8 cellular contexts compared by ENCODE assay signal in the genomic region with DNA sequence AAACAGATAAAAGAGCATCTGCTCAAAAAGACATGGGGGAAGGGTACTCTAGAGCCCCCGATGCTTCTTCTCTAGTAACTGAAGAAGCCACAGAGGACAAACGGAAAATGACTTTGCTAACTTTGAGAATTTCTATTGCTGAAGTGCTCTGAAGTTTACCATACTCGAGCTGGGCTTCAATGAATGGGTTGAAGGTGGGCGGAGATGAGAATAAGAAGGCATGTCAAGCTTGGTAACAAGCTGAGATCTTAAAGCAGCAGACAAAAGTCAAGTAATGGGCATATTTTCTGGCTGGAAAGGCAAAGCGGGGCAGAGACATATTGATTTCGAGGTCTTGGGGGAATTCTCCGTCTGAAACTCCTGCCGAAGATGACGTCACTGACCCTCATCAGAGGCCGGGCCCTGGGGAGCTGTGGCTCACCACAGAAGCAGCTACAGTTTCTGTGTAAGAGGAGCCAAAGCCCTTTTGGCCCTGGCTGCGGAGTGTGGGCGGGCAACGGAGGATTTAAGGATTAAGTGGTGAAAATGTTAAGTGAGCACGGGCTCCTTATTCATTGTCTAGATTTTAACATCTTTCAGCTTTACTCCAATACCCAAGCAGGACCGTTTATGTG.
DNase-seq lines count a peak whose midpoint lies in the region; ATAC-seq and TF ChIP-seq lines count a peak whose summit lies in the region.

No MANE protein-coding gene starts in this region.

- no peaks in the 10 kb centered on the region for H3K27me3 ChIP-seq in fibroblast of lung (ENCODE audit: control insufficient read depth, insufficient read depth, low read length)
- H3K27me3 ChIP-seq in thyroid gland = no peaks in the 10 kb centered on the region

- intact Hi-C loops in thyroid gland (cut with DNase I) = no loop called here
- intact Hi-C loops in activated CD4-positive, alpha-beta T cell treated with anti-CD3 and anti-CD28 coated beads for 36 hours (cut with DNase I, micrococcal nuclease) = no loop called here

- no peaks in the 10 kb centered on the region for H3K79me2 ChIP-seq in fibroblast of lung (ENCODE audit: control insufficient read depth, insufficient read depth, low read length)

- no peak overlapping the region for H3K9ac ChIP-seq in fibroblast of lung (ENCODE audit: insufficient read depth, low read length)

- no peaks in the 10 kb centered on the region for H3K9me3 ChIP-seq in fibroblast of lung (ENCODE audit: control insufficient read depth, insufficient read depth, low read depth, low read length)
- H3K9me3 ChIP-seq in thyroid gland = no peaks in the 10 kb centered on the region

- H3K36me3 ChIP-seq in fibroblast of lung (ENCODE audit: control insufficient read depth, insufficient read depth, low read length) (no peaks in the 10 kb centered on the region), thyroid gland (no peaks in the 10 kb centered on the region)

- H3K4me1 ChIP-seq in fibroblast of lung (ENCODE audit: control insufficient read depth, extremely low read depth, insufficient read depth, low read length) = peaks cover 4% of the 10 kb centered on the region
- H3K4me1 ChIP-seq in thyroid gland = peaks cover 0 to 2% of the 10 kb centered on the region in 2 donors

- H3K4me2 ChIP-seq in fibroblast of lung (ENCODE audit: extremely low read depth, insufficient read depth, low read length) = no peak overlapping the region

- H3K4me3 ChIP-seq in fibroblast of lung (replicated peaks in 1 of 4; ENCODE audit: control extremely low read depth in 1 of 4, insufficient read depth in 1 of 4, low read depth in 3 of 4, low read length in 4 of 4) (no peak overlapping the region), thyroid gland (replicated peaks in 1 of 3) (no peak overlapping the region)

- H3K27ac ChIP-seq in fibroblast of lung (ENCODE audit: insufficient read depth, low read length) = no peak overlapping the region
- H3K27ac ChIP-seq in thyroid gland = no peak overlapping the region

- H3K36me3 Mint-ChIP-seq in WTC11 = no peaks in the 10 kb centered on the region
- no peaks in the 10 kb centered on the region for H3K36me3 Mint-ChIP-seq in activated CD4-positive, alpha-beta T cell treated with anti-CD3 and anti-CD28 coated beads for 36 hours (ENCODE audit: low read depth)

- H3K4me1 Mint-ChIP-seq in WTC11 = peaks cover 13% of the 10 kb centered on the region
- H3K4me1 Mint-ChIP-seq in activated CD4-positive, alpha-beta T cell treated with anti-CD3 and anti-CD28 coated beads for 36 hours = no peaks in the 10 kb centered on the region

- H4K20me1 ChIP-seq in fibroblast of lung (ENCODE audit: control insufficient read depth, extremely low read depth, insufficient read depth, low read length) = no peaks in the 10 kb centered on the region

- no peak for TF ChIP-seq POLR2A in thyroid gland (IDR thresholded peaks at IDR 0.05)

- peaks cover 12% of the 10 kb centered on the region for H3K9me3 Mint-ChIP-seq in WTC11
- H3K9me3 Mint-ChIP-seq in activated CD4-positive, alpha-beta T cell treated with anti-CD3 and anti-CD28 coated beads for 36 hours (ENCODE audit: low read depth) = no peaks in the 10 kb centered on the region

- POLR2A ChIA-PET in WTC11 (lab: Charles Lee) = no interaction called here
- POLR2A ChIA-PET in activated CD4-positive, alpha-beta T cell treated with anti-CD3 and anti-CD28 coated beads for 36 hours (lab: Charles Lee) = no interaction called here

- no peaks in the 10 kb centered on the region for H3K27me3 Mint-ChIP-seq in WTC11 (ENCODE audit: low read depth)
- peaks cover 6% of the 10 kb centered on the region for H3K27me3 Mint-ChIP-seq in activated CD4-positive, alpha-beta T cell treated with anti-CD3 and anti-CD28 coated beads for 36 hours

- DNase-seq in AG09319 (ENCODE audit: extremely low read depth, low read depth) (peak; percentile 89), fibroblast of lung (ENCODE audit: low read depth in 2 of 2) (peak; percentile 66 to 94), thyroid gland (peak; percentile 6 to 25), RKO (ENCODE audit: low spot score) (no peak), WTC11 (ENCODE audit: low spot score) (no peak)
- no peak for DNase-seq in activated CD4-positive, alpha-beta T cell treated with anti-CD3 and anti-CD28 coated beads for 36 hours

- H3K4me3 Mint-ChIP-seq in WTC11 = no peak overlapping the region
- no peak overlapping the region for H3K4me3 Mint-ChIP-seq in activated CD4-positive, alpha-beta T cell treated with anti-CD3 and anti-CD28 coated beads for 36 hours

- CTCF ChIA-PET in WTC11 (lab: Charles Lee) = no interaction called here
- CTCF ChIA-PET in activated CD4-positive, alpha-beta T cell treated with anti-CD3 and anti-CD28 coated beads for 36 hours (lab: Charles Lee) = no interaction called here

- WGBS in thyroid gland, 2 donors = 58 to 69% methylated on average over 15 of the region's 15 CpGs

- no peak overlapping the region for H3K27ac Mint-ChIP-seq in WTC11
- no peak overlapping the region for H3K27ac Mint-ChIP-seq in activated CD4-positive, alpha-beta T cell treated with anti-CD3 and anti-CD28 coated beads for 36 hours

- H2AFZ ChIP-seq in fibroblast of lung (ENCODE audit: low read length) = no peak overlapping the region

- peak; percentile 96 for ATAC-seq in GM21381 (IDR thresholded peaks at IDR 0.05; ENCODE audit: unreplicated experiment)
- peak; percentile 83 for ATAC-seq in HG03558 (IDR thresholded peaks at IDR 0.05; ENCODE audit: extremely low read depth, unreplicated experiment)
- ATAC-seq in WTC11 = no peak
- no peak for ATAC-seq in activated CD4-positive, alpha-beta T cell treated with anti-CD3 and anti-CD28 coated beads for 36 hours

- TF ChIP-seq CTCF in AG09319 (IDR thresholded peaks at IDR 0.05; ENCODE audit: low read depth, low read length) (no peak), fibroblast of lung (conservative IDR thresholded peaks at IDR 0.05 in 1 of 2, IDR thresholded peaks at IDR 0.05 in 1 of 2; ENCODE audit: low read depth in 1 of 2, low read length in 2 of 2) (no peak), thyroid gland (IDR thresholded peaks at IDR 0.05) (no peak), WTC11 (IDR thresholded peaks at IDR 0.05) (no peak)

TF ChIP-seq in WTC11, 78 proteins besides CTCF, POLR2A, EP300 and RAD21:
- no peak for TF ChIP-seq NFE2L1 (CRISPR knock-in tag; IDR thresholded peaks at IDR 0.05)
- no peak for TF ChIP-seq OVOL2 (CRISPR knock-in tag; IDR thresholded peaks at IDR 0.05; ENCODE audit: borderline replicate concordance)
- TF ChIP-seq, protein P1, sequence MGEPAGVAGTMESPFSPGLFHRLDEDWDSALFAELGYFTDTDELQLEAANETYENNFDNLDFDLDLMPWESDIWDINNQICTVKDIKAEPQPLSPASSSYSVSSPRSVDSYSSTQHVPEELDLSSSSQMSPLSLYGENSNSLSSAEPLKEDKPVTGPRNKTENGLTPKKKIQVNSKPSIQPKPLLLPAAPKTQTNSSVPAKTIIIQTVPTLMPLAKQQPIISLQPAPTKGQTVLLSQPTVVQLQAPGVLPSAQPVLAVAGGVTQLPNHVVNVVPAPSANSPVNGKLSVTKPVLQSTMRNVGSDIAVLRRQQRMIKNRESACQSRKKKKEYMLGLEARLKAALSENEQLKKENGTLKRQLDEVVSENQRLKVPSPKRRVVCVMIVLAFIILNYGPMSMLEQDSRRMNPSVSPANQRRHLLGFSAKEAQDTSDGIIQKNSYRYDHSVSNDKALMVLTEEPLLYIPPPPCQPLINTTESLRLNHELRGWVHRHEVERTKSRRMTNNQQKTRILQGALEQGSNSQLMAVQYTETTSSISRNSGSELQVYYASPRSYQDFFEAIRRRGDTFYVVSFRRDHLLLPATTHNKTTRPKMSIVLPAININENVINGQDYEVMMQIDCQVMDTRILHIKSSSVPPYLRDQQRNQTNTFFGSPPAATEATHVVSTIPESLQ (CRISPR knock-in tag; IDR thresholded peaks at IDR 0.05) = no peak
- TF ChIP-seq CDX4 (CRISPR knock-in tag; IDR thresholded peaks at IDR 0.05; ENCODE audit: borderline replicate concordance) = no peak
- TF ChIP-seq MYBL2 (CRISPR knock-in tag; IDR thresholded peaks at IDR 0.05) = no peak

Comparison
In these comparisons a context has a peak if more than half of its experiments do, and no peak if none do; other contexts are left out.
1. DNase-seq: peak in AG09319 (single experiment), fibroblast of lung (2 of 2) and thyroid gland (2 of 2); none in RKO (single experiment), WTC11 (single experiment) and activated CD4-positive, alpha-beta T cell treated with anti-CD3 and anti-CD28 coated beads for 36 hours (single experiment).
2. ATAC-seq: peak in GM21381 (single experiment) and HG03558 (single experiment); none in WTC11 (single experiment) and activated CD4-positive, alpha-beta T cell treated with anti-CD3 and anti-CD28 coated beads for 36 hours (single experiment).